21 cellular contexts compared by ENCODE assay signal in genomic region chr12:4416276-4416675, GRCh38. TPM values are rescaled to one million over a fixed set of nuclear protein-coding genes. Genes with fewer than 3 reads are reported as not detected.
"Had no signal": no experiment of that assay in that cellular context is flagged by ENCODE, and none has a peak within 500 bp of the region (broad histone marks: within the 10 kb centered on the region; RNA-seq: fewer than 3 reads in every experiment).

No MANE protein-coding gene starts in this region.

- DNase-seq: Kasumi-1, MM.1S, NCI-H1092 treated with DMSO at 0.1 percent for 48 hours, NCI-H1436, NCI-H187, NCI-H2029, NCI-H2081 treated with DMSO at 0.1 percent for 48 hours, NCI-H2171 treated with DMSO at 0.1 percent for 48 hours, NCI-H345, NCI-H446 treated with DMSO at 0.1 percent for 48 hours, NCI-H510A treated with DMSO at 0.1 percent for 48 hours, NCI-H526, NCI-H774, Right ventricle myocardium superior, RPMI8226, SIG-M5 had no signal

- H3K4me3 ChIP-seq: SJSA1, SK-N-MC had no signal

- H3K36me3 ChIP-seq: SJSA1 had no signal

- H3K4me1 ChIP-seq: SJSA1 had no signal

- H3K27ac ChIP-seq: KMS-11, SJSA1, SK-N-MC had no signal

- H3K9ac ChIP-seq: KMS-11 had no signal

- H3K4me2 ChIP-seq: KMS-11 had no signal

RNA-seq across cellular contexts. Expression of gene FGF6, which starts 29.3 kb away (rescaled TPM):
- total RNA-seq: HT-29, M059J, Right ventricle myocardium superior, SJSA1 had no signal

RNA-seq across cellular contexts. Expression of gene FGF23, which starts 36.8 kb away (rescaled TPM):
- total RNA-seq: HT-29, M059J, Right ventricle myocardium superior, SJSA1 had no signal
